Comparison of ENCODE assay signal across 12 cellular contexts in the genomic region with DNA sequence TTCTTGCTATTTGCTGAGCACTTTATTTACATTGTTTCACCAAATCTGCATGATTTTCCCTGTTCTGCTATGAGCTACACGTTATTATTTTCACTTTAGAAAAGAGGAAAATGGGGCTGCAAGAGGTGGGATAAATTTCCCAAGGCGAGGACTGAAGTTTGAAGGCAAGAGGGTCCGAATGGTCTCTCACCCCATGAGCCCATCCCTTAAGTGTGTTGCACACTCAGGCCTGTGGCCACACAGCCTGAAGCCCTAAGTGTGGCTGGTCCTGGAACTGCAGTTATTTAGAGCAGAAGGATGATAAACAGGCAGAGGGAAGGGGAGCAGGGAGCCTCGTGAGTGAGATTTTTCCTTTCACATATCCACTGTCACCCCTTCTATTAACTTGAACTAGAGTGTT. TPM values are rescaled to one million over a fixed set of nuclear protein-coding genes. Genes with fewer than 3 reads are reported as not detected.
DNase-seq lines count a peak whose midpoint lies in the region; ATAC-seq and TF ChIP-seq lines count a peak whose summit lies in the region.
"Had no signal": no experiment of that assay in that cellular context is flagged by ENCODE, and none has a peak within 500 bp of the region (broad histone marks: within the 10 kb centered on the region; RNA-seq: fewer than 3 reads in every experiment).

No MANE protein-coding gene starts in this region.

- H3K4me2 ChIP-seq in GM23338 = no peak overlapping the region

- TF ChIP-seq CTCF in 22Rv1 (IDR thresholded peaks at IDR 0.05) (0 out of 2 replicates have a peak, but pooled peaks have one; percentile 13), GM23338 (conservative IDR thresholded peaks at IDR 0.05; ENCODE audit: low read depth in 2 of 2) (peak; percentile 5 to 37; a peak in 1 of 4 replicates), fibroblast of villous mesenchyme (IDR thresholded peaks at IDR 0.05; ENCODE audit: insufficient read depth, low read depth, low read length) (peak; percentile 36)

- DNase-seq in GM23338 (ENCODE audit: low spot score) (peak; percentile 57), SK-N-DZ (ENCODE audit: low spot score) (peak; percentile 13), fibroblast of villous mesenchyme (ENCODE audit: low read depth) (no peak), NCI-H510A treated with DMSO at 0.1 percent for 48 hours (lab: John Stamatoyannopoulos, UW) (no peak)
- DNase-seq in activated CD8-positive, alpha-beta memory T cell treated with anti-CD3 and anti-CD28 coated beads, Interleukin-2, amount 10 ng/mL, durations not matched to agents 7 days and 5 days = no peak
- DNase-seq: heart left ventricle; stimulated activated CD4-positive, alpha-beta T cell treated with anti-CD3 and anti-CD28 coated beads, Interleukin-4, amount 100 ng/mL, for 24 hours; SW 1271 had no signal

- ATAC-seq in GM23338 = peak; percentile 96
- no peak for ATAC-seq in GM21737 (IDR thresholded peaks at IDR 0.05; ENCODE audit: unreplicated experiment)
- no peak for ATAC-seq in activated CD8-positive, alpha-beta memory T cell treated with anti-CD3 and anti-CD28 coated beads, Interleukin-2, amount 10 ng/mL, durations not matched to agents 7 days and 5 days
- ATAC-seq in HG03045 (IDR thresholded peaks at IDR 0.05; ENCODE audit: unreplicated experiment) = no peak
- ATAC-seq: activated naive CD4-positive, alpha-beta T cell treated with anti-CD3 and anti-CD28 coated beads, Interleukin-2, amount 50 U/mL, for 72 hours; heart left ventricle had no signal

- no peak overlapping the region for H3K4me3 Mint-ChIP-seq in GM23338
- H3K4me3 Mint-ChIP-seq in activated CD8-positive, alpha-beta memory T cell treated with anti-CD3 and anti-CD28 coated beads, Interleukin-2, amount 10 ng/mL, durations not matched to agents 7 days and 5 days = no peak overlapping the region

- H3K79me2 ChIP-seq in GM23338 (replicated peaks; ENCODE audit: insufficient read depth) = no peaks in the 10 kb centered on the region

- peaks cover 14% of the 10 kb centered on the region for H3K27me3 ChIP-seq in GM23338 (ENCODE audit: insufficient read depth)

- no peaks in the 10 kb centered on the region for H3K36me3 ChIP-seq in GM23338 (ENCODE audit: insufficient read depth)
- H3K36me3 ChIP-seq: heart left ventricle had no signal

- H2AFZ ChIP-seq in GM23338 = no peak overlapping the region

- H3K27ac ChIP-seq in 22Rv1 (no peak overlapping the region), GM23338 (ENCODE audit: low read depth) (no peak overlapping the region)
- H3K27ac ChIP-seq: heart left ventricle had no signal

- H3K4me1 Mint-ChIP-seq in GM23338 = no peaks in the 10 kb centered on the region
- no peaks in the 10 kb centered on the region for H3K4me1 Mint-ChIP-seq in activated CD8-positive, alpha-beta memory T cell treated with anti-CD3 and anti-CD28 coated beads, Interleukin-2, amount 10 ng/mL, durations not matched to agents 7 days and 5 days

- no peak overlapping the region for H3K27ac Mint-ChIP-seq in GM23338
- no peak overlapping the region for H3K27ac Mint-ChIP-seq in activated CD8-positive, alpha-beta memory T cell treated with anti-CD3 and anti-CD28 coated beads, Interleukin-2, amount 10 ng/mL, durations not matched to agents 7 days and 5 days
- H3K27ac Mint-ChIP-seq: activated naive CD4-positive, alpha-beta T cell treated with anti-CD3 and anti-CD28 coated beads, Interleukin-2, amount 50 U/mL, for 72 hours had no signal

- no peaks in the 10 kb centered on the region for H4K20me1 ChIP-seq in GM23338 (replicated peaks; ENCODE audit: insufficient read depth)

- H3K4me3 ChIP-seq in GM23338 (no peak overlapping the region), fibroblast of villous mesenchyme (ENCODE audit: low read depth, low read length) (no peak overlapping the region)
- H3K4me3 ChIP-seq: heart left ventricle had no signal

- no peaks in the 10 kb centered on the region for H3K9me3 Mint-ChIP-seq in GM23338
- no peaks in the 10 kb centered on the region for H3K9me3 Mint-ChIP-seq in activated CD8-positive, alpha-beta memory T cell treated with anti-CD3 and anti-CD28 coated beads, Interleukin-2, amount 10 ng/mL, durations not matched to agents 7 days and 5 days (ENCODE audit: low read depth)
- H3K9me3 Mint-ChIP-seq: activated naive CD4-positive, alpha-beta T cell treated with anti-CD3 and anti-CD28 coated beads, Interleukin-2, amount 50 U/mL, for 72 hours had no signal

- H3F3A ChIP-seq in GM23338 (replicated peaks; ENCODE audit: low read depth) = no peaks in the 10 kb centered on the region

- H3K4me1 ChIP-seq in GM23338 (ENCODE audit: insufficient read depth) = no peaks in the 10 kb centered on the region

- CTCF ChIA-PET in activated CD8-positive, alpha-beta memory T cell treated with anti-CD3 and anti-CD28 coated beads, Interleukin-2, amount 10 ng/mL, durations not matched to agents 7 days and 5 days (lab: Charles Lee) = no interaction called here

- no peaks in the 10 kb centered on the region for H3K9me2 ChIP-seq in GM23338 (ENCODE audit: insufficient read depth)

- H3K27me3 Mint-ChIP-seq in GM23338 (ENCODE audit: insufficient read depth, low read depth, poor library complexity) = peaks cover 4% of the 10 kb centered on the region
- H3K27me3 Mint-ChIP-seq in activated CD8-positive, alpha-beta memory T cell treated with anti-CD3 and anti-CD28 coated beads, Interleukin-2, amount 10 ng/mL, durations not matched to agents 7 days and 5 days = peaks cover 57% of the 10 kb centered on the region

- no peaks in the 10 kb centered on the region for H3K36me3 Mint-ChIP-seq in GM23338 (ENCODE audit: low read depth)
- no peaks in the 10 kb centered on the region for H3K36me3 Mint-ChIP-seq in activated CD8-positive, alpha-beta memory T cell treated with anti-CD3 and anti-CD28 coated beads, Interleukin-2, amount 10 ng/mL, durations not matched to agents 7 days and 5 days
- H3K36me3 Mint-ChIP-seq: activated naive CD4-positive, alpha-beta T cell treated with anti-CD3 and anti-CD28 coated beads, Interleukin-2, amount 50 U/mL, for 72 hours had no signal

TF ChIP-seq in GM23338, 12 proteins besides CTCF, POLR2A, EP300 and RAD21 (continues in another document):
- TF ChIP-seq, protein P1, sequence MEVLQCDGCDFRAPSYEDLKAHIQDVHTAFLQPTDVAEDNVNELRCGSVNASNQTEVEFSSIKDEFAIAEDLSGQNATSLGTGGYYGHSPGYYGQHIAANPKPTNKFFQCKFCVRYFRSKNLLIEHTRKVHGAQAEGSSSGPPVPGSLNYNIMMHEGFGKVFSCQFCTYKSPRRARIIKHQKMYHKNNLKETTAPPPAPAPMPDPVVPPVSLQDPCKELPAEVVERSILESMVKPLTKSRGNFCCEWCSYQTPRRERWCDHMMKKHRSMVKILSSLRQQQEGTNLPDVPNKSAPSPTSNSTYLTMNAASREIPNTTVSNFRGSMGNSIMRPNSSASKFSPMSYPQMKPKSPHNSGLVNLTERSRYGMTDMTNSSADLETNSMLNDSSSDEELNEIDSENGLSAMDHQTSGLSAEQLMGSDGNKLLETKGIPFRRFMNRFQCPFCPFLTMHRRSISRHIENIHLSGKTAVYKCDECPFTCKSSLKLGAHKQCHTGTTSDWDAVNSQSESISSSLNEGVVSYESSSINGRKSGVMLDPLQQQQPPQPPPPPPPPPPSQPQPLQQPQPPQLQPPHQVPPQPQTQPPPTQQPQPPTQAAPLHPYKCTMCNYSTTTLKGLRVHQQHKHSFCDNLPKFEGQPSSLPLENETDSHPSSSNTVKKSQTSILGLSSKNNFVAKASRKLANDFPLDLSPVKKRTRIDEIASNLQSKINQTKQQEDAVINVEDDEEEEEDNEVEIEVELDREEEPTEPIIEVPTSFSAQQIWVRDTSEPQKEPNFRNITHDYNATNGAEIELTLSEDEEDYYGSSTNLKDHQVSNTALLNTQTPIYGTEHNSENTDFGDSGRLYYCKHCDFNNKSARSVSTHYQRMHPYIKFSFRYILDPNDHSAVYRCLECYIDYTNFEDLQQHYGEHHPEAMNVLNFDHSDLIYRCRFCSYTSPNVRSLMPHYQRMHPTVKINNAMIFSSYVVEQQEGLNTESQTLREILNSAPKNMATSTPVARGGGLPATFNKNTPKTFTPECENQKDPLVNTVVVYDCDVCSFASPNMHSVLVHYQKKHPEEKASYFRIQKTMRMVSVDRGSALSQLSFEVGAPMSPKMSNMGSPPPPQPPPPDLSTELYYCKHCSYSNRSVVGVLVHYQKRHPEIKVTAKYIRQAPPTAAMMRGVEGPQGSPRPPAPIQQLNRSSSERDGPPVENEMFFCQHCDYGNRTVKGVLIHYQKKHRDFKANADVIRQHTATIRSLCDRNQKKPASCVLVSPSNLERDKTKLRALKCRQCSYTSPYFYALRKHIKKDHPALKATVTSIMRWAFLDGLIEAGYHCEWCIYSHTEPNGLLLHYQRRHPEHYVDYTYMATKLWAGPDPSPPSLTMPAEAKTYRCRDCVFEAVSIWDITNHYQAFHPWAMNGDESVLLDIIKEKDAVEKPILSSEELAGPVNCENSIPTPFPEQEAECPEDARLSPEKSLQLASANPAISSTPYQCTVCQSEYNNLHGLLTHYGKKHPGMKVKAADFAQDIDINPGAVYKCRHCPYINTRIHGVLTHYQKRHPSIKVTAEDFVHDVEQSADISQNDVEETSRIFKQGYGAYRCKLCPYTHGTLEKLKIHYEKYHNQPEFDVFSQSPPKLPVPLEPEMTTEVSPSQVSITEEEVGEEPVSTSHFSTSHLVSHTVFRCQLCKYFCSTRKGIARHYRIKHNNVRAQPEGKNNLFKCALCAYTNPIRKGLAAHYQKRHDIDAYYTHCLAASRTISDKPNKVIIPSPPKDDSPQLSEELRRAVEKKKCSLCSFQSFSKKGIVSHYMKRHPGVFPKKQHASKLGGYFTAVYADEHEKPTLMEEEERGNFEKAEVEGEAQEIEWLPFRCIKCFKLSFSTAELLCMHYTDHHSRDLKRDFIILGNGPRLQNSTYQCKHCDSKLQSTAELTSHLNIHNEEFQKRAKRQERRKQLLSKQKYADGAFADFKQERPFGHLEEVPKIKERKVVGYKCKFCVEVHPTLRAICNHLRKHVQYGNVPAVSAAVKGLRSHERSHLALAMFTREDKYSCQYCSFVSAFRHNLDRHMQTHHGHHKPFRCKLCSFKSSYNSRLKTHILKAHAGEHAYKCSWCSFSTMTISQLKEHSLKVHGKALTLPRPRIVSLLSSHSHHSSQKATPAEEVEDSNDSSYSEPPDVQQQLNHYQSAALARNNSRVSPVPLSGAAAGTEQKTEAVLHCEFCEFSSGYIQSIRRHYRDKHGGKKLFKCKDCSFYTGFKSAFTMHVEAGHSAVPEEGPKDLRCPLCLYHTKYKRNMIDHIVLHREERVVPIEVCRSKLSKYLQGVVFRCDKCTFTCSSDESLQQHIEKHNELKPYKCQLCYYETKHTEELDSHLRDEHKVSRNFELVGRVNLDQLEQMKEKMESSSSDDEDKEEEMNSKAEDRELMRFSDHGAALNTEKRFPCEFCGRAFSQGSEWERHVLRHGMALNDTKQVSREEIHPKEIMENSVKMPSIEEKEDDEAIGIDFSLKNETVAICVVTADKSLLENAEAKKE (CRISPR knock-in tag; IDR thresholded peaks at IDR 0.05) = no peak

RNA-seq across cellular contexts. Expression of a gene that starts 7.8 kb away (rescaled TPM):
- 0.45 and 0.54 TPM in 2 replicates for total RNA-seq in GM23338 (2014; rRNA removed; shearing (Covaris generic))
- 0.91 and 1.7 TPM in 2 replicates for polyA plus RNA-seq in GM23338 (2016; fragmentation: Nextera tagmentation; extraction: Ambion mirVana)
- polyA plus RNA-seq in SK-N-DZ (2014; cell fraction: cytosol; rRNA removed) = 0.09 TPM in 1 of 2 replicates, not detected in the other
- 0.06 and 0.57 TPM in 2 replicates for polyA plus RNA-seq in SK-N-DZ (2014; cell fraction: nucleus; rRNA removed)
- total RNA-seq in fibroblast of villous mesenchyme = 0.64 and 6.0 TPM in 2 replicates
- under 1 TPM in 1 of 2 experiments, not detected in 1; 0.68 TPM for total RNA-seq in activated CD8-positive, alpha-beta memory T cell treated with anti-CD3 and anti-CD28 coated beads, Interleukin-2, amount 10 ng/mL, durations not matched to agents 7 days and 5 days

Comparison
In these comparisons a context has a peak if more than half of its experiments do, and no peak if none do; other contexts are left out.
1. DNase-seq: peak in GM23338 (single experiment) and SK-N-DZ (single experiment); none in fibroblast of villous mesenchyme (single experiment), NCI-H510A treated with DMSO at 0.1 percent for 48 hours (single experiment) and activated CD8-positive, alpha-beta memory T cell treated with anti-CD3 and anti-CD28 coated beads, Interleukin-2, amount 10 ng/mL, durations not matched to agents 7 days and 5 days (single experiment).
2. Peak in every context shown above with its lines, with median percentiles within 50 percentile points of each other: CTCF ChIP-seq.